30 cellular contexts compared by ENCODE assay signal in the genomic region with DNA sequence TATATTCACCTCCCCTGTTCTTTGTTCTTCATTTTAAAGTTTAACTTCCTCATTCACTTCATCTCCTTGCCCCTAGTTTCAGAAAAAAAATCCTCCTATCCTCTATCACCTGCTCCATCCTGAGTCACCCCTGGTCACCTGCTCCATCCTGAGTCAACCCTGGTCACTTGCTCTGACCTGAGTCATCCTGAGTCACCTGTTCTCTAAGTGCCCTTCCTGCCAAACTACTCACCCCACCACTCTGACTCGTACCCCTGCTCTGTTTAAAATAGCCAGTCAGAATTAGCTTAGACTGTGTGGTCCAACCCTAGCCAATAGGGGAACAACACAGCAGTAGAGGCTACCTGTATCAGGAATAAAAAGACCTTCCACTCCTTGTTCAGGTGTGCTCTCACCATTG.
A peak's percentile ranks its signal among the peaks of the same experiment; 100 is the strongest.
DNase-seq lines count a peak whose midpoint lies in the region; ATAC-seq and TF ChIP-seq lines count a peak whose summit lies in the region.
"Had no signal": no experiment of that assay in that cellular context is flagged by ENCODE, and none has a peak within 500 bp of the region (broad histone marks: within the 10 kb centered on the region; RNA-seq: fewer than 3 reads in every experiment).

No MANE protein-coding gene starts in this region.

- CTCF ChIA-PET in MCF 10A (lab: Yijun Ruan, JAX), result no interaction called here

- no peaks in the 10 kb centered on the region for H3K36me3 Mint-ChIP-seq in MCF 10A (ENCODE audit: insufficient read depth, unreplicated experiment)
- H3K36me3 Mint-ChIP-seq in osteocyte (ENCODE audit: unreplicated experiment), result no peaks in the 10 kb centered on the region
- H3K36me3 Mint-ChIP-seq: CD14-positive monocyte; stimulated activated naive B cell treated with anti-CD40 and anti-IgM and Interleukin-4, amounts not matched to agents 10 μg/mL and 1 μg/mL and 100 μg/mL, for 72 hours had no signal

- H3K27ac Mint-ChIP-seq in MCF 10A (ENCODE audit: low read depth, unreplicated experiment), result no peak overlapping the region
- H3K27ac Mint-ChIP-seq in osteocyte (ENCODE audit: unreplicated experiment), result no peak overlapping the region
- H3K27ac Mint-ChIP-seq: activated T-cell treated with anti-CD3 and anti-CD28 coated beads, Interleukin-2, amount 50 U/mL, for 72 hours; dendritic cell treated with granulocyte-macrophage colony-stimulating factor and Interleukin-4, amounts not matched to agents 40 ng/mL and 50 ng/mL, for 4 days; endodermal cell; stimulated activated naive B cell treated with anti-CD40 and anti-IgM and Interleukin-4, amounts not matched to agents 10 μg/mL and 1 μg/mL and 100 μg/mL, for 72 hours; T-helper 1 cell treated with Interleukin-12 subunit alpha and Interleukin-12 subunit beta and Interleukin-4 antibody, amounts not matched to agents 30 μg/mL and 1 μg/mL, for 36 hours had no signal

- no peaks in the 10 kb centered on the region for H3K27me3 ChIP-seq in breast epithelium
- H3K27me3 ChIP-seq: esophagus squamous epithelium, pancreas, upper lobe of left lung had no signal

- H3K4me3 Mint-ChIP-seq in MCF 10A (ENCODE audit: unreplicated experiment) (no peak overlapping the region), osteocyte (ENCODE audit: unreplicated experiment) (no peak overlapping the region)
- H3K4me3 Mint-ChIP-seq: activated T-cell treated with anti-CD3 and anti-CD28 coated beads, Interleukin-2, amount 50 U/mL, for 72 hours; CD14-positive monocyte; dendritic cell treated with granulocyte-macrophage colony-stimulating factor and Interleukin-4, amounts not matched to agents 40 ng/mL and 50 ng/mL, for 4 days; endodermal cell; neural crest cell; stimulated activated naive B cell treated with anti-CD40 and anti-IgM and Interleukin-4, amounts not matched to agents 10 μg/mL and 1 μg/mL and 100 μg/mL, for 72 hours; T-helper 1 cell treated with Interleukin-12 subunit alpha and Interleukin-12 subunit beta and Interleukin-4 antibody, amounts not matched to agents 30 μg/mL and 1 μg/mL, for 36 hours had no signal

- ATAC-seq in HG03439 (IDR thresholded peaks at IDR 0.05; ENCODE audit: unreplicated experiment), result no peak
- ATAC-seq: activated CD4-positive, CD25-positive, alpha-beta regulatory T cell treated with anti-CD3 and anti-CD28 coated beads, Interleukin-2, amount 50 U/mL, for 24 hours; activated T-cell treated with anti-CD3 and anti-CD28 coated beads, Interleukin-2, amount 50 U/mL, for 72 hours; left lobe of liver; pancreas; stimulated activated naive B cell treated with anti-CD40 and anti-IgM and Interleukin-4, amounts not matched to agents 10 μg/mL and 1 μg/mL and 100 μg/mL, for 72 hours had no signal

- TF ChIP-seq POLR2A in breast epithelium (IDR thresholded peaks at IDR 0.05), result no peak

- TF ChIP-seq CTCF in MCF 10A (IDR thresholded peaks at IDR 0.05; ENCODE audit: unreplicated experiment) (no peak), breast epithelium (IDR thresholded peaks at IDR 0.05) (no peak), fibroblast of mammary gland (conservative IDR thresholded peaks at IDR 0.05; ENCODE audit: control insufficient read depth, insufficient read depth, low read depth, low read length) (no peak), osteocyte (IDR thresholded peaks at IDR 0.05) (no peak)

- H3K27me3 Mint-ChIP-seq in MCF 10A (ENCODE audit: insufficient read depth, unreplicated experiment) (no peaks in the 10 kb centered on the region), osteocyte (ENCODE audit: unreplicated experiment) (no peaks in the 10 kb centered on the region)
- H3K27me3 Mint-ChIP-seq: dendritic cell treated with granulocyte-macrophage colony-stimulating factor and Interleukin-4, amounts not matched to agents 40 ng/mL and 50 ng/mL, for 4 days; stimulated activated naive B cell treated with anti-CD40 and anti-IgM and Interleukin-4, amounts not matched to agents 10 μg/mL and 1 μg/mL and 100 μg/mL, for 72 hours had no signal

- no peaks in the 10 kb centered on the region for H3K36me3 ChIP-seq in breast epithelium
- H3K36me3 ChIP-seq: esophagus squamous epithelium, pancreas, upper lobe of left lung had no signal

- POLR2A ChIA-PET in MCF 10A (lab: Yijun Ruan, JAX), result interaction anchor here (1.0 kb wide), 1 partner anchor 10 kb away, joined by 4 read pairs; no protein-coding TSS in a partner anchor

- H3K9me3 Mint-ChIP-seq in MCF 10A (ENCODE audit: unreplicated experiment) (peaks cover 19% of the 10 kb centered on the region), osteocyte (ENCODE audit: unreplicated experiment) (peaks cover 49% of the 10 kb centered on the region)

- DNase-seq in MCF 10A (ENCODE audit: unreplicated experiment) (peak; percentile 18), breast epithelium (ENCODE audit: low spot score in 2 of 2) (no peak), RKO (ENCODE audit: low spot score) (peak; percentile 89), fibroblast of mammary gland (ENCODE audit: low read depth) (peak; percentile 22), medulla oblongata (ENCODE audit: extremely low spot score) (no peak), osteocyte (ENCODE audit: extremely low spot score, unreplicated experiment) (no peak), cerebellar cortex (ENCODE audit: low spot score) (no peak)
- DNase-seq: activated CD4-positive, alpha-beta T cell treated with anti-CD3 and anti-CD28 coated beads, Interleukin-2, amount 50 U/mL, for 48 hours; activated T-cell treated with anti-CD3 and anti-CD28 coated beads, Interleukin-2, amount 50 U/mL, for 72 hours; Caco-2; caudate nucleus; endodermal cell; esophagus squamous epithelium; H7; KBM-7; NCI-H146; NCI-H748 treated with DMSO at 0.1 percent for 48 hours; pancreas; retina; small intestine; stimulated activated naive B cell treated with anti-CD40 and anti-IgM and Interleukin-4, amounts not matched to agents 10 μg/mL and 1 μg/mL and 100 μg/mL, for 72 hours; upper lobe of left lung had no signal

- intact Hi-C loops in MCF 10A (cut with micrococcal nuclease), result no loop called here
- intact Hi-C loops in breast epithelium (cut with DNase I; ENCODE audit: low total_unique reads), result no loop called here

- no peak overlapping the region for H3K27ac ChIP-seq in breast epithelium
- H3K27ac ChIP-seq: 22Rv1, esophagus squamous epithelium, pancreas, upper lobe of left lung had no signal

- BruUV-seq in MCF 10A (replicated peaks; lab: Mats Ljungman, UMichigan), result no TSS peak

- H3K4me1 ChIP-seq in breast epithelium, result no peaks in the 10 kb centered on the region
- H3K4me1 ChIP-seq: Caco-2, esophagus squamous epithelium, pancreas, upper lobe of left lung had no signal

- peaks cover 3 to 37% of the 10 kb centered on the region in 2 donors for H3K9me3 ChIP-seq in breast epithelium
- H3K9me3 ChIP-seq: pancreas had no signal

- H3K4me1 Mint-ChIP-seq in MCF 10A (ENCODE audit: insufficient read depth, unreplicated experiment) (no peaks in the 10 kb centered on the region), osteocyte (ENCODE audit: unreplicated experiment) (no peaks in the 10 kb centered on the region)
- H3K4me1 Mint-ChIP-seq: CD14-positive monocyte; endodermal cell; neural crest cell; stimulated activated naive B cell treated with anti-CD40 and anti-IgM and Interleukin-4, amounts not matched to agents 10 μg/mL and 1 μg/mL and 100 μg/mL, for 72 hours had no signal

- H3K4me3 ChIP-seq in breast epithelium, result no peak overlapping the region
- no peak overlapping the region for H3K4me3 ChIP-seq in fibroblast of mammary gland (ENCODE audit: control insufficient read depth, low read depth, low read length)
- H3K4me3 ChIP-seq: esophagus squamous epithelium, pancreas, upper lobe of left lung had no signal

Comparison
In these comparisons a context has a peak if more than half of its experiments do, and no peak if none do; other contexts are left out.
1. DNase-seq: peak in MCF 10A (single experiment), RKO (single experiment) and fibroblast of mammary gland (single experiment); none in breast epithelium (0 of 2), medulla oblongata (single experiment), osteocyte (single experiment) and cerebellar cortex (single experiment).